Comparison of ENCODE assay signal across 8 cellular contexts in the genomic region with DNA sequence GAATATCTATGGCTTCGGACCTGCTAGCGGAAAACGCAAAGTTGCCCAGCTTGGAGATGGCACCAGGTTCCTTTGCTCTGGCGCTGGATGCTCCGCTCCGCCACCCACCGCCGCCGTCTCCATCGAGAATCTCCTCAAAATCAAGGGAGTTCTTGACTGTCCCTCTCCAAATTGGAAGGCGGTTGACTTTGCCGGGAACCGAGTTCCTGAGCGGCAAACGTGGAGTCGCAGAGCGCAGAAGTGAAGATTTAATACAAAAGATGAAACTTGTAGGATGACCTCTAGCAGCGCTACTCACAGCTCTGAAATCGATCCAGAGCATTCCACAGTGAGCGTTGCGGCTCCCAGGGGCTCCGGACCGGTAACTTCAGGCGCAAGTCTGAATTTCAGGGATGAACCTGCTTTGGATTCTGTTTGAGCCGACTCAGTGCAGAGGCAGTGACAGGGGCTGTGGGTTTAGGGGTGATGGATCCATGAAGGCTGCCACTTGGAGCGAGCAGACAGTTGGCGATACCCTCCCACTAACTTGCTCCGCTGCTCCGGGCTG. TPM values are rescaled to one million over a fixed set of nuclear protein-coding genes. Genes with fewer than 3 reads are reported as not detected.
A peak's percentile ranks its signal among the peaks of the same experiment; 100 is the strongest.
DNase-seq lines count a peak whose midpoint lies in the region; ATAC-seq and TF ChIP-seq lines count a peak whose summit lies in the region.

No MANE protein-coding gene starts in this region.

- H3K27me3 ChIP-seq in iPS-20b (ENCODE audit: insufficient read depth, low read length) (peaks cover 55% of the 10 kb centered on the region), smooth muscle cell (ENCODE audit: low read depth) (no peaks in the 10 kb centered on the region)

- no peaks in the 10 kb centered on the region for H3K9me3 Mint-ChIP-seq in activated T-helper 1 cell treated with anti-CD3 and anti-CD28 coated beads, Interleukin-12 subunit alpha, Interleukin-12 subunit beta, Interleukin-2, Interleukin-4 antibody, amounts not matched to agents 30 ng/mL and 10 ng/mL and 1 ng/mL, durations not matched to agents 14 hours and 24 hours and 36 hours

- H4K20me1 ChIP-seq in smooth muscle cell (ENCODE audit: low read depth), result no peaks in the 10 kb centered on the region

- H3F3A ChIP-seq in smooth muscle cell (ENCODE audit: low read depth), result no peaks in the 10 kb centered on the region

- H3K9me3 ChIP-seq in iPS-20b (ENCODE audit: insufficient read depth, low read depth, low read length) (no peaks in the 10 kb centered on the region), smooth muscle cell (replicated peaks; ENCODE audit: low read depth) (no peaks in the 10 kb centered on the region)

- peak overlapping the region; percentile 55 for H3K27ac Mint-ChIP-seq in activated T-helper 1 cell treated with anti-CD3 and anti-CD28 coated beads, Interleukin-12 subunit alpha, Interleukin-12 subunit beta, Interleukin-2, Interleukin-4 antibody, amounts not matched to agents 30 ng/mL and 10 ng/mL and 1 ng/mL, durations not matched to agents 14 hours and 24 hours and 36 hours

- H3K79me2 ChIP-seq in smooth muscle cell (ENCODE audit: low read depth), result peaks cover 44% of the 10 kb centered on the region

- H3K4me3 Mint-ChIP-seq in activated T-helper 1 cell treated with anti-CD3 and anti-CD28 coated beads, Interleukin-12 subunit alpha, Interleukin-12 subunit beta, Interleukin-2, Interleukin-4 antibody, amounts not matched to agents 30 ng/mL and 10 ng/mL and 1 ng/mL, durations not matched to agents 14 hours and 24 hours and 36 hours, result no peak overlapping the region

- H3K27ac ChIP-seq in iPS-20b (ENCODE audit: low read length) (no peak overlapping the region), smooth muscle cell (ENCODE audit: low read depth) (no peak overlapping the region)

- peaks cover 52% of the 10 kb centered on the region for H3K27me3 Mint-ChIP-seq in activated T-helper 1 cell treated with anti-CD3 and anti-CD28 coated beads, Interleukin-12 subunit alpha, Interleukin-12 subunit beta, Interleukin-2, Interleukin-4 antibody, amounts not matched to agents 30 ng/mL and 10 ng/mL and 1 ng/mL, durations not matched to agents 14 hours and 24 hours and 36 hours (ENCODE audit: insufficient read depth)

- H3K4me2 ChIP-seq in smooth muscle cell, result peak overlapping the region; percentile 97

- H3K4me1 ChIP-seq in iPS-20b (ENCODE audit: insufficient read depth, low read length) (peaks cover 10% of the 10 kb centered on the region), smooth muscle cell (ENCODE audit: low read depth) (peaks cover 3% of the 10 kb centered on the region)

- H2AFZ ChIP-seq in smooth muscle cell (ENCODE audit: low read depth), result peak overlapping the region; percentile 80

- H3K4me3 ChIP-seq in iPS-20b (ENCODE audit: low read length) (peak overlapping the region; percentile 81), smooth muscle cell (peak overlapping the region; percentile 88)

- peak overlapping the region; percentile 32; the same call in 1 of the 2 replicates for H3K9ac ChIP-seq in iPS-20b (ENCODE audit: low read depth, low read length)
- H3K9ac ChIP-seq in smooth muscle cell (ENCODE audit: low read depth), result no peak overlapping the region

- H3K4me1 Mint-ChIP-seq in activated T-helper 1 cell treated with anti-CD3 and anti-CD28 coated beads, Interleukin-12 subunit alpha, Interleukin-12 subunit beta, Interleukin-2, Interleukin-4 antibody, amounts not matched to agents 30 ng/mL and 10 ng/mL and 1 ng/mL, durations not matched to agents 14 hours and 24 hours and 36 hours (ENCODE audit: low read depth), result no peaks in the 10 kb centered on the region

- DNase-seq in NCI-H146 (lab: John Stamatoyannopoulos, UW) (peak; percentile 72), NCI-H146 treated with DMSO at 0.1 percent for 48 hours (lab: John Stamatoyannopoulos, UW; ENCODE audit: unreplicated experiment) (no peak), smooth muscle cell (lab: John Stamatoyannopoulos, UW; ENCODE audit: unreplicated experiment) (no peak), SHP77 treated with DMSO at 0.1 percent for 48 hours (lab: John Stamatoyannopoulos, UW) (no peak), EL (no peak)
- DNase-seq in activated T-helper 1 cell treated with anti-CD3 and anti-CD28 coated beads, Interleukin-12 subunit alpha, Interleukin-12 subunit beta, Interleukin-2, Interleukin-4 antibody, amounts not matched to agents 30 ng/mL and 10 ng/mL and 1 ng/mL, durations not matched to agents 14 hours and 24 hours and 36 hours (ENCODE audit: low spot score), result no peak

- H3K36me3 ChIP-seq in iPS-20b (ENCODE audit: insufficient read depth, low read depth, low read length) (no peaks in the 10 kb centered on the region), smooth muscle cell (ENCODE audit: low read depth) (no peaks in the 10 kb centered on the region)

- 2% methylated on average over 29 of the region's 29 CpGs for WGBS in smooth muscle cell (ENCODE audit: low lambda C conversion rate)

- intact Hi-C loops in activated T-helper 1 cell treated with anti-CD3 and anti-CD28 coated beads, Interleukin-12 subunit alpha, Interleukin-12 subunit beta, Interleukin-2, Interleukin-4 antibody, amounts not matched to agents 30 ng/mL and 10 ng/mL and 1 ng/mL, durations not matched to agents 14 hours and 24 hours and 36 hours (cut with micrococcal nuclease), result loop anchor here (10.0 kb wide), 1 partner anchor 1490 kb away; no protein-coding TSS in a partner anchor

- no peak for TF ChIP-seq CTCF in smooth muscle cell (IDR thresholded peaks at IDR 0.05; ENCODE audit: borderline replicate concordance, insufficient read depth, poor library complexity, severe bottlenecking)

- no peak for ATAC-seq in GM19324 (IDR thresholded peaks at IDR 0.05; ENCODE audit: low FRiP score, unreplicated experiment)

- no peaks in the 10 kb centered on the region for H3K36me3 Mint-ChIP-seq in activated T-helper 1 cell treated with anti-CD3 and anti-CD28 coated beads, Interleukin-12 subunit alpha, Interleukin-12 subunit beta, Interleukin-2, Interleukin-4 antibody, amounts not matched to agents 30 ng/mL and 10 ng/mL and 1 ng/mL, durations not matched to agents 14 hours and 24 hours and 36 hours (ENCODE audit: low read depth)

RNA-seq across cellular contexts. Expression of gene LINGO2, which starts 1.4 kb away (rescaled TPM):
- not detected in 2 replicates for total RNA-seq in activated T-helper 1 cell treated with anti-CD3 and anti-CD28 coated beads, Interleukin-12 subunit alpha, Interleukin-12 subunit beta, Interleukin-2, Interleukin-4 antibody, amounts not matched to agents 30 ng/mL and 10 ng/mL and 1 ng/mL, durations not matched to agents 14 hours and 24 hours and 36 hours
- 11.2 and 15.9 TPM in 2 replicates for total RNA-seq in smooth muscle cell
- polyA plus RNA-seq in smooth muscle cell, result 7.6 and 9.6 TPM in 2 replicates

Comparison
In these comparisons a context has a peak if more than half of its experiments do, and no peak if none do; other contexts are left out.
1. RNA of gene LINGO2, which starts 1.4 kb away (total RNA-seq): 11.2 to 15.9 TPM in smooth muscle cell; not detected in activated T-helper 1 cell treated with anti-CD3 and anti-CD28 coated beads, Interleukin-12 subunit alpha, Interleukin-12 subunit beta, Interleukin-2, Interleukin-4 antibody, amounts not matched to agents 30 ng/mL and 10 ng/mL and 1 ng/mL, durations not matched to agents 14 hours and 24 hours and 36 hours; every median in the first group is over 10 times any median in the second.